ENCODE assay signal across 8 cellular contexts in the genomic region with DNA sequence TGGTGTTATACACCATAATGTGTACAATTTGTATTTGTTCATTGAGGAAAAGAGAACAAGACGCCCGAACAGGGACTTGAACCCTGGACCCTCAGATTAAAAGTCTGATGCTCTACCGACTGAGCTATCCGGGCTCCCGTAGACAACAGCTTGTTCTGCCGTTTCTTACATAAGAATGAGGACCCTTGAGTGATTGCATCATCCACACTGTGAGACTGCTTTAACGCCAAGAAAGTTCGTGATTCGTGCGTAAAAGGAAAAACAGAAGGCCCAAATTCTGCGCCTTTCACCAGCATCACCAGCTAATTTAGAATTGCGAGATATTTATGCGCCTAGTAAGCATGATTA. TPM values are rescaled to one million over a fixed set of nuclear protein-coding genes. Genes with fewer than 3 reads are reported as not detected.
DNase-seq lines count a peak whose midpoint lies in the region; ATAC-seq and TF ChIP-seq lines count a peak whose summit lies in the region.

No MANE protein-coding gene starts in this region.

- peak overlapping the region; percentile 81 to 94 (median 89) for H3K27ac ChIP-seq in BLaER1 treated with 17β-estradiol and CSF1 and Interleukin-3, amounts not matched to agents 10 nM and 100 nM
- H3K27ac ChIP-seq in duodenal mucosa (ENCODE audit: low read depth, low read length) (peak overlapping the region; percentile 71), lung (ENCODE audit: low read depth in 1 of 2, low read length in 1 of 2) (peak overlapping the region; percentile 72 to 75)

- H3K27me3 ChIP-seq in BLaER1 treated with 17β-estradiol and CSF1 and Interleukin-3, amounts not matched to agents 10 nM and 100 nM, result no peaks in the 10 kb centered on the region
- H3K27me3 ChIP-seq in duodenal mucosa (ENCODE audit: control insufficient read depth in 1 of 2, insufficient read depth in 2 of 2, low read length in 2 of 2), result no peaks in the 10 kb centered on the region
- H3K27me3 ChIP-seq in lung (ENCODE audit: control insufficient read depth, insufficient read depth), result no peaks in the 10 kb centered on the region

- peaks cover 58 to 80% (median 69%) of the 10 kb centered on the region in 10 experiments for H3K4me1 ChIP-seq in BLaER1 treated with 17β-estradiol and CSF1 and Interleukin-3, amounts not matched to agents 10 nM and 100 nM
- H3K4me1 ChIP-seq in duodenal mucosa (ENCODE audit: control insufficient read depth in 1 of 2, insufficient read depth in 2 of 2, low read length in 2 of 2) (peaks cover 4 to 10% of the 10 kb centered on the region in 2 donors), lung (ENCODE audit: control insufficient read depth in 2 of 2, insufficient read depth in 2 of 2, low read length in 2 of 2) (peaks cover 0 to 2% of the 10 kb centered on the region in 2 donors)

- peak overlapping the region; percentile 72 to 91 (median 82) for H3K4me2 ChIP-seq in BLaER1 treated with 17β-estradiol and CSF1 and Interleukin-3, amounts not matched to agents 10 nM and 100 nM

- peak overlapping the region; percentile 76 to 85 (median 83) for H3K9ac ChIP-seq in BLaER1 treated with 17β-estradiol and CSF1 and Interleukin-3, amounts not matched to agents 10 nM and 100 nM
- peak overlapping the region; percentile 73 to 84 for H3K9ac ChIP-seq in duodenal mucosa (ENCODE audit: low read depth in 1 of 2, low read length in 2 of 2)

- WGBS in lung, 2 donors, result 0% methylated on average over 13 of the region's 13 CpGs

- H3K4me3 ChIP-seq in BLaER1 treated with 17β-estradiol and CSF1 and Interleukin-3, amounts not matched to agents 10 nM and 100 nM, result peak overlapping the region; percentile 51 to 72 (median 64)
- H3K4me3 ChIP-seq in duodenal mucosa (ENCODE audit: low read depth in 1 of 2, low read length in 2 of 2), result peak overlapping the region; percentile 71 to 82
- peak overlapping the region; percentile 42 for H3K4me3 ChIP-seq in lung

- H4K20me1 ChIP-seq in BLaER1 treated with 17β-estradiol and CSF1 and Interleukin-3, amounts not matched to agents 10 nM and 100 nM, result no peaks in the 10 kb centered on the region

- no peaks in the 10 kb centered on the region for H3K36me3 ChIP-seq in BLaER1 treated with 17β-estradiol and CSF1 and Interleukin-3, amounts not matched to agents 10 nM and 100 nM
- H3K36me3 ChIP-seq in duodenal mucosa (ENCODE audit: control insufficient read depth in 1 of 2, insufficient read depth in 2 of 2, low read length in 2 of 2), result no peaks in the 10 kb centered on the region
- no peaks in the 10 kb centered on the region for H3K36me3 ChIP-seq in lung (ENCODE audit: control insufficient read depth in 2 of 2, insufficient read depth in 2 of 2, low read length in 2 of 2)

- ATAC-seq in GM19438 (IDR thresholded peaks at IDR 0.05; ENCODE audit: low read depth, unreplicated experiment) (peak; percentile 56), HG03558 (IDR thresholded peaks at IDR 0.05; ENCODE audit: extremely low read depth, unreplicated experiment) (peak; percentile 47), lung (ENCODE audit: insufficient read depth, low FRiP score) (peak; percentile 80)

- no peak for TF ChIP-seq CTCF in lung (IDR thresholded peaks at IDR 0.05; ENCODE audit: control extremely low read depth, extremely low read depth)

- peaks cover 0 to 24% (median 9%) of the 10 kb centered on the region in 11 experiments; a peak in 14 of 22 replicates for H3K9me3 ChIP-seq in BLaER1 treated with 17β-estradiol and CSF1 and Interleukin-3, amounts not matched to agents 10 nM and 100 nM (replicated peaks in 1 of 11)
- H3K9me3 ChIP-seq in duodenal mucosa (ENCODE audit: control insufficient read depth in 1 of 2, low read length in 2 of 2) (no peaks in the 10 kb centered on the region), lung (ENCODE audit: control insufficient read depth in 2 of 2, insufficient read depth in 1 of 2, low read length in 1 of 2) (no peaks in the 10 kb centered on the region)

- DNase-seq in NCI-H748 treated with DMSO at 0.1 percent for 48 hours (lab: John Stamatoyannopoulos, UW) (peak; percentile 73), lung (ENCODE audit: low spot score) (peak; percentile 86)
- DNase-seq in activated CD4-positive, alpha-beta T cell treated with anti-CD3 and anti-CD28 coated beads, Interleukin-2, amount 50 U/mL, for 4 hours, result peak; percentile 83 to 88
- peak; percentile 70 to 91 (median 73) for DNase-seq in stimulated activated CD4-positive, alpha-beta T cell treated with anti-CD3 and anti-CD28 coated beads, TNF-alpha, amount 100 ng/mL, for 1 hour (ENCODE audit: low read depth in 3 of 3, low spot score in 1 of 3)

RNA-seq across cellular contexts. Expression of a gene that starts 9.3 kb away (rescaled TPM):
- total RNA-seq in lung, result 100 to 1,000 TPM in 1 of 2 donors, 10 to 100 TPM in 1; 62.1 to 138 TPM
- polyA plus RNA-seq in lung, result 10 to 100 TPM in 1 of 2 donors, 1 to 10 TPM in 1; 5.6 to 15.6 TPM

RNA-seq across cellular contexts. Expression of a gene that starts 12.3 kb away (rescaled TPM):
- total RNA-seq in lung, result 10 to 100 TPM; 36.9 to 37.6 TPM
- polyA plus RNA-seq in lung, result 10 to 100 TPM; 11.9 to 13.2 TPM

Comparison
In these comparisons a context has a peak if more than half of its experiments do, and no peak if none do; other contexts are left out.
1. Peak in every context shown above with its lines: DNase-seq, ATAC-seq, H3K4me3 ChIP-seq and H3K27ac ChIP-seq.